10 cellular contexts compared by ENCODE assay signal in genomic region chr16:81214745-81215166, GRCh38.
DNase-seq lines count a peak whose midpoint lies in the region; TF ChIP-seq lines count a peak whose summit lies in the region.
"Had no signal": no experiment of that assay in that cellular context is flagged by ENCODE, and none has a peak within 500 bp of the region (broad histone marks: within the 10 kb centered on the region; RNA-seq: fewer than 3 reads in every experiment).

No MANE protein-coding gene starts in this region.

- peaks cover 2% of the 10 kb centered on the region for H3K27me3 ChIP-seq in effector memory CD4-positive, alpha-beta T cell (replicated peaks; ENCODE audit: control insufficient read depth, insufficient read depth, low read length, poor library complexity, severe bottlenecking)

- H3K9me3 ChIP-seq in effector memory CD4-positive, alpha-beta T cell (ENCODE audit: control insufficient read depth, low read length), result no peaks in the 10 kb centered on the region

- H3K36me3 ChIP-seq in effector memory CD4-positive, alpha-beta T cell (ENCODE audit: control insufficient read depth, insufficient read depth, low read length), result no peaks in the 10 kb centered on the region

- DNase-seq in AG08396 (ENCODE audit: low spot score), result peak; percentile 26
- no peak for DNase-seq in GM13977 (ENCODE audit: low spot score)
- DNase-seq in UCSD-AML1 (lab: John Stamatoyannopoulos, UW; ENCODE audit: unreplicated experiment), result peak; percentile 13
- peak; percentile 78 for DNase-seq in iPS-NIHi11 (ENCODE audit: low spot score)
- no peak for DNase-seq in NCI-H2081 (lab: John Stamatoyannopoulos, UW)
- DNase-seq in NK-92 (lab: John Stamatoyannopoulos, UW; ENCODE audit: unreplicated experiment), result no peak
- no peak for DNase-seq in NCI-H2196 (lab: John Stamatoyannopoulos, UW; ENCODE audit: unreplicated experiment)
- no peak for DNase-seq in effector memory CD4-positive, alpha-beta T cell
- DNase-seq: GDM1 had no signal

- no peak overlapping the region for H3K27ac ChIP-seq in effector memory CD4-positive, alpha-beta T cell (ENCODE audit: insufficient read depth, low read length, poor library complexity, severe bottlenecking)
- H3K27ac ChIP-seq: SK-N-MC had no signal

- H3K4me1 ChIP-seq in effector memory CD4-positive, alpha-beta T cell (ENCODE audit: control insufficient read depth, insufficient read depth, low read length, poor library complexity, severe bottlenecking), result no peaks in the 10 kb centered on the region

- in situ Hi-C loops in GM13977 (cut with MboI; ENCODE audit: low pct_unique_long_range_greater_than_20kb, low sequenced_read_pairs, unreplicated experiment), result no loop called here

- H3K4me3 ChIP-seq in effector memory CD4-positive, alpha-beta T cell (ENCODE audit: insufficient read depth, low read depth, low read length, poor library complexity, severe bottlenecking), result no peak overlapping the region
- H3K4me3 ChIP-seq: SK-N-MC had no signal

- TF ChIP-seq CTCF in GM13977 (IDR thresholded peaks at IDR 0.05; ENCODE audit: extremely low read depth, insufficient read depth, missing control alignments), result peak; percentile 34

Comparison
In these comparisons a context has a peak if more than half of its experiments do, and no peak if none do; other contexts are left out.
1. DNase-seq: peak in AG08396 (single experiment), UCSD-AML1 (single experiment) and iPS-NIHi11 (single experiment); none in GM13977 (single experiment), NCI-H2081 (0 of 2), NK-92 (single experiment), NCI-H2196 (single experiment) and effector memory CD4-positive, alpha-beta T cell (0 of 3).